Comparison of ENCODE assay signal across 1 cellular context in the genomic region with DNA sequence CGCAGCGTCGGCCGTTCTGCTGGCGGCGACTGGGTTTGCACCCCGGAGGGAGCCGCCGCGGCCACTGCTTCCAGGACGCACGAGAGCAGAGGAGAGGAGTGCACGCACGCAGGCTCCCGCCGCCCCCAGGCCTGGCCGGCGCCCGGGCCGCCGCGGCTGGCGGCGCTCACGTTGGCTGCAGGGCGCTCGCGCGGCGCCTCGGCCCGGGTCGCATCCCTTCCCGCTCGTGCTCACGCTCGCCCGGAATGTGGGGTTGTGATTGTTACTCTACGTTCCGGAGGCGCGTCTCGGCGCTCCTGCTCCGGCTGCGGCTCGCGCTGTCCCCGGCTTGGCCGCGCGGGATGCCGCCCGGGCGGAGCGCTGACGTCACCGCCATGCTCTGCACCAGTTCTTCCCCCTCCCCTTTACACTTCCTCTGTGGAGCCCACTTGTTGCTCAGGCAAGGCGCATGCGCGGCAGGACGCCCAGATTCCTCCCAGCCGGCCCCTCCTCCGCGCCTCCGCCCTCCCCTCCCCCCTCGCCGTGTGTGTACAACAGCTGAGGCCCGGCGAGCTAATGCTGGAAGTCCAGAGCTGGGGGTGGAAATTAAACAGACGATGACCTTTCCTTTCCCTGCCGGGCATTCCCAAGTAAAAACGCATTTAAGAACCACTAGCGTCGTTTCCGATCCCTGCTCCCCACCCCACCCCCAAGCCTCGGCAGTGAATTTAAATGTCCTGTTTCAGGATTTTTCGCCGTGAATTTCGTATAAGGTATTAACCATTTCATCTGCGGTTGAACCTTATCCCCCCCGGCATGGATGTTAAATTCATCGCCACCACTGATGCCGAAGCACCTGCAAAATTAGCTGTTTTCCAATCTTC.
TF ChIP-seq lines count a peak whose summit lies in the region.

TSS of gene IRF2BPL (minus strand) at position 325 of the 863 bp plus-strand sequence. CDS start 916 bp downstream, outside the sequence.

TF ChIP-seq in HepG2, 621 proteins besides CTCF, POLR2A, EP300 and RAD21 (continued from another document and continues in another):
- TF ChIP-seq KDM2A (CRISPR knock-in tag; IDR thresholded peaks at IDR 0.05; ENCODE audit: borderline replicate concordance, low read depth) (peak; percentile 64; the same call in 1 of the 2 replicates), ZNF564 (CRISPR knock-in tag; IDR thresholded peaks at IDR 0.05) (no peak; the same call in 1 of the 2 replicates), ZNF160 (CRISPR knock-in tag; IDR thresholded peaks at IDR 0.05) (no peak; the same call in 1 of the 2 replicates), KMT2B (CRISPR knock-in tag; IDR thresholded peaks at IDR 0.05) (no peak), ZIK1 (CRISPR knock-in tag; IDR thresholded peaks at IDR 0.05; ENCODE audit: borderline replicate concordance, low read depth) (no peak), HDAC2 (CRISPR knock-in tag; IDR thresholded peaks at IDR 0.05) (0 out of 2 replicates have a peak, but pooled peaks have one; percentile 57), ZNF382 (CRISPR knock-in tag; IDR thresholded peaks at IDR 0.05; ENCODE audit: borderline replicate concordance) (no peak), NR2C2 (CRISPR knock-in tag; IDR thresholded peaks at IDR 0.05; ENCODE audit: borderline replicate concordance) (peak; percentile 71), FOXM1 (CRISPR knock-in tag; IDR thresholded peaks at IDR 0.05) (no peak), ZMYM2 (CRISPR knock-in tag; IDR thresholded peaks at IDR 0.05) (no peak), PTBP1 (IDR thresholded peaks at IDR 0.05; ENCODE audit: low read depth, low read length, poor library complexity, severe bottlenecking) (no peak), HES4 (CRISPR knock-in tag; IDR thresholded peaks at IDR 0.05; ENCODE audit: borderline replicate concordance) (no peak), ZNF629 (CRISPR knock-in tag; conservative IDR thresholded peaks at IDR 0.05) (peak; percentile 46; the same call in 1 of the 2 replicates), NCOR1 (IDR thresholded peaks at IDR 0.05; ENCODE audit: borderline replicate concordance, low read length) (no peak), ZNF34 (CRISPR knock-in tag; IDR thresholded peaks at IDR 0.05; ENCODE audit: borderline replicate concordance) (no peak), CEBPG (CRISPR knock-in tag; IDR thresholded peaks at IDR 0.05) (peak; percentile 62), ZNF790 (CRISPR knock-in tag; IDR thresholded peaks at IDR 0.05; ENCODE audit: borderline replicate concordance) (peak; percentile 60; the same call in 1 of the 2 replicates), E2F2 (CRISPR knock-in tag; IDR thresholded peaks at IDR 0.05; ENCODE audit: borderline replicate concordance) (no peak), TBL1XR1 (IDR thresholded peaks at IDR 0.05; ENCODE audit: borderline replicate concordance, low read length, partially characterized antibody) (peak; percentile 26), HOXD1 (CRISPR knock-in tag; IDR thresholded peaks at IDR 0.05) (no peak), PHB2 (IDR thresholded peaks at IDR 0.05; ENCODE audit: partially characterized antibody) (no peak), NFYC (CRISPR knock-in tag; IDR thresholded peaks at IDR 0.05) (peak; percentile 34; the same call in 1 of the 2 replicates), GPN1 (CRISPR knock-in tag; IDR thresholded peaks at IDR 0.05; ENCODE audit: borderline replicate concordance) (no peak), BATF2 (CRISPR knock-in tag; IDR thresholded peaks at IDR 0.05) (no peak), DBP (CRISPR knock-in tag; IDR thresholded peaks at IDR 0.05; ENCODE audit: not compliant biosample characterization) (no peak), PAF1 (CRISPR knock-in tag; IDR thresholded peaks at IDR 0.05) (no peak), ZNF543 (CRISPR knock-in tag; IDR thresholded peaks at IDR 0.05) (no peak), SIN3A (IDR thresholded peaks at IDR 0.05; ENCODE audit: borderline replicate concordance, low read depth, low read length) (peak; percentile 83; the same call in 1 of the 2 replicates), ZBTB8A (CRISPR knock-in tag; IDR thresholded peaks at IDR 0.05; ENCODE audit: borderline replicate concordance, low read depth) (no peak), GLMP (CRISPR knock-in tag; IDR thresholded peaks at IDR 0.05; ENCODE audit: borderline replicate concordance) (no peak)
- TF ChIP-seq, protein P1, sequence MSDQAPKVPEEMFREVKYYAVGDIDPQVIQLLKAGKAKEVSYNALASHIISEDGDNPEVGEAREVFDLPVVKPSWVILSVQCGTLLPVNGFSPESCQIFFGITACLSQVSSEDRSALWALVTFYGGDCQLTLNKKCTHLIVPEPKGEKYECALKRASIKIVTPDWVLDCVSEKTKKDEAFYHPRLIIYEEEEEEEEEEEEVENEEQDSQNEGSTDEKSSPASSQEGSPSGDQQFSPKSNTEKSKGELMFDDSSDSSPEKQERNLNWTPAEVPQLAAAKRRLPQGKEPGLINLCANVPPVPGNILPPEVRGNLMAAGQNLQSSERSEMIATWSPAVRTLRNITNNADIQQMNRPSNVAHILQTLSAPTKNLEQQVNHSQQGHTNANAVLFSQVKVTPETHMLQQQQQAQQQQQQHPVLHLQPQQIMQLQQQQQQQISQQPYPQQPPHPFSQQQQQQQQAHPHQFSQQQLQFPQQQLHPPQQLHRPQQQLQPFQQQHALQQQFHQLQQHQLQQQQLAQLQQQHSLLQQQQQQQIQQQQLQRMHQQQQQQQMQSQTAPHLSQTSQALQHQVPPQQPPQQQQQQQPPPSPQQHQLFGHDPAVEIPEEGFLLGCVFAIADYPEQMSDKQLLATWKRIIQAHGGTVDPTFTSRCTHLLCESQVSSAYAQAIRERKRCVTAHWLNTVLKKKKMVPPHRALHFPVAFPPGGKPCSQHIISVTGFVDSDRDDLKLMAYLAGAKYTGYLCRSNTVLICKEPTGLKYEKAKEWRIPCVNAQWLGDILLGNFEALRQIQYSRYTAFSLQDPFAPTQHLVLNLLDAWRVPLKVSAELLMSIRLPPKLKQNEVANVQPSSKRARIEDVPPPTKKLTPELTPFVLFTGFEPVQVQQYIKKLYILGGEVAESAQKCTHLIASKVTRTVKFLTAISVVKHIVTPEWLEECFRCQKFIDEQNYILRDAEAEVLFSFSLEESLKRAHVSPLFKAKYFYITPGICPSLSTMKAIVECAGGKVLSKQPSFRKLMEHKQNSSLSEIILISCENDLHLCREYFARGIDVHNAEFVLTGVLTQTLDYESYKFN (CRISPR knock-in tag; conservative IDR thresholded peaks at IDR 0.05), result peak; percentile 95
- TF ChIP-seq, protein P2, sequence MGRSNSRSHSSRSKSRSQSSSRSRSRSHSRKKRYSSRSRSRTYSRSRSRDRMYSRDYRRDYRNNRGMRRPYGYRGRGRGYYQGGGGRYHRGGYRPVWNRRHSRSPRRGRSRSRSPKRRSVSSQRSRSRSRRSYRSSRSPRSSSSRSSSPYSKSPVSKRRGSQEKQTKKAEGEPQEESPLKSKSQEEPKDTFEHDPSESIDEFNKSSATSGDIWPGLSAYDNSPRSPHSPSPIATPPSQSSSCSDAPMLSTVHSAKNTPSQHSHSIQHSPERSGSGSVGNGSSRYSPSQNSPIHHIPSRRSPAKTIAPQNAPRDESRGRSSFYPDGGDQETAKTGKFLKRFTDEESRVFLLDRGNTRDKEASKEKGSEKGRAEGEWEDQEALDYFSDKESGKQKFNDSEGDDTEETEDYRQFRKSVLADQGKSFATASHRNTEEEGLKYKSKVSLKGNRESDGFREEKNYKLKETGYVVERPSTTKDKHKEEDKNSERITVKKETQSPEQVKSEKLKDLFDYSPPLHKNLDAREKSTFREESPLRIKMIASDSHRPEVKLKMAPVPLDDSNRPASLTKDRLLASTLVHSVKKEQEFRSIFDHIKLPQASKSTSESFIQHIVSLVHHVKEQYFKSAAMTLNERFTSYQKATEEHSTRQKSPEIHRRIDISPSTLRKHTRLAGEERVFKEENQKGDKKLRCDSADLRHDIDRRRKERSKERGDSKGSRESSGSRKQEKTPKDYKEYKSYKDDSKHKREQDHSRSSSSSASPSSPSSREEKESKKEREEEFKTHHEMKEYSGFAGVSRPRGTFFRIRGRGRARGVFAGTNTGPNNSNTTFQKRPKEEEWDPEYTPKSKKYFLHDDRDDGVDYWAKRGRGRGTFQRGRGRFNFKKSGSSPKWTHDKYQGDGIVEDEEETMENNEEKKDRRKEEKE (IDR thresholded peaks at IDR 0.05), result no peak
- TF ChIP-seq, protein P3, sequence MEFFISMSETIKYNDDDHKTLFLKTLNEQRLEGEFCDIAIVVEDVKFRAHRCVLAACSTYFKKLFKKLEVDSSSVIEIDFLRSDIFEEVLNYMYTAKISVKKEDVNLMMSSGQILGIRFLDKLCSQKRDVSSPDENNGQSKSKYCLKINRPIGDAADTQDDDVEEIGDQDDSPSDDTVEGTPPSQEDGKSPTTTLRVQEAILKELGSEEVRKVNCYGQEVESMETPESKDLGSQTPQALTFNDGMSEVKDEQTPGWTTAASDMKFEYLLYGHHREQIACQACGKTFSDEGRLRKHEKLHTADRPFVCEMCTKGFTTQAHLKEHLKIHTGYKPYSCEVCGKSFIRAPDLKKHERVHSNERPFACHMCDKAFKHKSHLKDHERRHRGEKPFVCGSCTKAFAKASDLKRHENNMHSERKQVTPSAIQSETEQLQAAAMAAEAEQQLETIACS (CRISPR knock-in tag; IDR thresholded peaks at IDR 0.05), result no peak
- TF ChIP-seq, protein P4, sequence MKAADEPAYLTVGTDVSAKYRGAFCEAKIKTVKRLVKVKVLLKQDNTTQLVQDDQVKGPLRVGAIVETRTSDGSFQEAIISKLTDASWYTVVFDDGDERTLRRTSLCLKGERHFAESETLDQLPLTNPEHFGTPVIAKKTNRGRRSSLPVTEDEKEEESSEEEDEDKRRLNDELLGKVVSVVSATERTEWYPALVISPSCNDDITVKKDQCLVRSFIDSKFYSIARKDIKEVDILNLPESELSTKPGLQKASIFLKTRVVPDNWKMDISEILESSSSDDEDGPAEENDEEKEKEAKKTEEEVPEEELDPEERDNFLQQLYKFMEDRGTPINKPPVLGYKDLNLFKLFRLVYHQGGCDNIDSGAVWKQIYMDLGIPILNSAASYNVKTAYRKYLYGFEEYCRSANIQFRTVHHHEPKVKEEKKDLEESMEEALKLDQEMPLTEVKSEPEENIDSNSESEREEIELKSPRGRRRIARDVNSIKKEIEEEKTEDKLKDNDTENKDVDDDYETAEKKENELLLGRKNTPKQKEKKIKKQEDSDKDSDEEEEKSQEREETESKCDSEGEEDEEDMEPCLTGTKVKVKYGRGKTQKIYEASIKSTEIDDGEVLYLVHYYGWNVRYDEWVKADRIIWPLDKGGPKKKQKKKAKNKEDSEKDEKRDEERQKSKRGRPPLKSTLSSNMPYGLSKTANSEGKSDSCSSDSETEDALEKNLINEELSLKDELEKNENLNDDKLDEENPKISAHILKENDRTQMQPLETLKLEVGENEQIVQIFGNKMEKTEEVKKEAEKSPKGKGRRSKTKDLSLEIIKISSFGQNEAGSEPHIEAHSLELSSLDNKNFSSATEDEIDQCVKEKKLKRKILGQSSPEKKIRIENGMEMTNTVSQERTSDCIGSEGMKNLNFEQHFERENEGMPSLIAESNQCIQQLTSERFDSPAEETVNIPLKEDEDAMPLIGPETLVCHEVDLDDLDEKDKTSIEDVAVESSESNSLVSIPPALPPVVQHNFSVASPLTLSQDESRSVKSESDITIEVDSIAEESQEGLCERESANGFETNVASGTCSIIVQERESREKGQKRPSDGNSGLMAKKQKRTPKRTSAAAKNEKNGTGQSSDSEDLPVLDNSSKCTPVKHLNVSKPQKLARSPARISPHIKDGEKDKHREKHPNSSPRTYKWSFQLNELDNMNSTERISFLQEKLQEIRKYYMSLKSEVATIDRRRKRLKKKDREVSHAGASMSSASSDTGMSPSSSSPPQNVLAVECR (CRISPR knock-in tag; IDR thresholded peaks at IDR 0.05; ENCODE audit: borderline replicate concordance), result peak; percentile 68; the same call in 1 of the 2 replicates
- TF ChIP-seq, protein P5, sequence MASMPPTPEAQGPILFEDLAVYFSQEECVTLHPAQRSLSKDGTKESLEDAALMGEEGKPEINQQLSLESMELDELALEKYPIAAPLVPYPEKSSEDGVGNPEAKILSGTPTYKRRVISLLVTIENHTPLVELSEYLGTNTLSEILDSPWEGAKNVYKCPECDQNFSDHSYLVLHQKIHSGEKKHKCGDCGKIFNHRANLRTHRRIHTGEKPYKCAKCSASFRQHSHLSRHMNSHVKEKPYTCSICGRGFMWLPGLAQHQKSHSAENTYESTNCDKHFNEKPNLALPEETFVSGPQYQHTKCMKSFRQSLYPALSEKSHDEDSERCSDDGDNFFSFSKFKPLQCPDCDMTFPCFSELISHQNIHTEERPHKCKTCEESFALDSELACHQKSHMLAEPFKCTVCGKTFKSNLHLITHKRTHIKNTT (CRISPR knock-in tag; IDR thresholded peaks at IDR 0.05), result no peak
- TF ChIP-seq, protein P6, sequence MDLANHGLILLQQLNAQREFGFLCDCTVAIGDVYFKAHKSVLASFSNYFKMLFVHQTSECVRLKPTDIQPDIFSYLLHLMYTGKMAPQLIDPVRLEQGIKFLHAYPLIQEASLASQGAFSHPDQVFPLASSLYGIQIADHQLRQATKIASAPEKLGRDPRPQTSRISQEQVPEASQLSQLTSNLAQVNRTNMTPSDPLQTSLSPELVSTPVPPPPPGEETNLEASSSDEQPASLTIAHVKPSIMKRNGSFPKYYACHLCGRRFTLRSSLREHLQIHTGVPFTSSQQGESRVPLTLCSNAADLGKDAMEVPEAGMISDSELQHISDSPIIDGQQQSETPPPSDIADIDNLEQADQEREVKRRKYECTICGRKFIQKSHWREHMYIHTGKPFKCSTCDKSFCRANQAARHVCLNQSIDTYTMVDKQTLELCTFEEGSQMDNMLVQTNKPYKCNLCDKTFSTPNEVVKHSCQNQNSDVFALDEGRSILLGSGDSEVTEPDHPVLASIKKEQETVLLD (CRISPR knock-in tag; IDR thresholded peaks at IDR 0.05; ENCODE audit: low read depth), result 0 out of 2 replicates have a peak, but pooled peaks have one; percentile 47
